In the genomic region with DNA sequence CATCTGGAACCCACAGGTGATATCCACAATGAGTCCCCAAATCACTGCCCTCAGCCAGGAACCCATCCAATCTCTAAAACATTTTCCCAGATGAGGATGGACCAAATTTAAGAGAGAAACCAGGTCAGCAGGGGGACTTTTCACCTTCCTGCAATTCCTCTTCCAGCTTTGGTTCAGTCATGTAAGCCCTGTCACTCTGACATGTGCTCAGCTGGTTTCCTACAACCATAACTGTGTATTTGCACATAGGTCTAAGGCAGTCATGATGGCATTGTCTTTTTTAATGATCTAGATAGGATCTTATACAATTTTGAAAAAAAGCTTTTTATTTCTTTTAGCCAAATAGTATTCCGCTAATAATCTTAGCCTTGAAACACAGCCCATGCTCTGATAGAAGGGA, we compare ENCODE assay signal across 19 cellular contexts. TPM values are rescaled to one million over a fixed set of nuclear protein-coding genes. Genes with fewer than 3 reads are reported as not detected.
"Had no signal": no experiment of that assay in that cellular context is flagged by ENCODE, and none has a peak within 500 bp of the region (broad histone marks: within the 10 kb centered on the region; RNA-seq: fewer than 3 reads in every experiment).

No MANE protein-coding gene starts in this region.

- ATAC-seq: activated CD8-positive, alpha-beta memory T cell treated with anti-CD3 and anti-CD28 coated beads, Interleukin-2, amount 10 ng/mL, durations not matched to agents 7 days and 5 days; gastroesophageal sphincter; heart right ventricle had no signal

- H3K27ac ChIP-seq: brain microvascular endothelial cell, coronary artery, heart right ventricle, prostate gland, right atrium auricular region had no signal

- H3K4me3 Mint-ChIP-seq: activated B cell treated with CpG ODN at 0.5 μM for 24 hours; activated CD4-positive, alpha-beta memory T cell treated with anti-CD3 and anti-CD28 coated beads for 36 hours; activated CD8-positive, alpha-beta memory T cell treated with anti-CD3 and anti-CD28 coated beads, Interleukin-2, amount 10 ng/mL, durations not matched to agents 7 days and 5 days; activated naive CD8-positive, alpha-beta T cell treated with anti-CD3 and anti-CD28 coated beads for 36 hours; immature natural killer cell; memory B cell had no signal

- H3K9me3 Mint-ChIP-seq: activated B cell treated with CpG ODN at 0.5 μM for 24 hours; activated CD4-positive, alpha-beta memory T cell treated with anti-CD3 and anti-CD28 coated beads for 36 hours; activated naive CD8-positive, alpha-beta T cell treated with anti-CD3 and anti-CD28 coated beads for 36 hours; immature natural killer cell; memory B cell had no signal

- H3K36me3 ChIP-seq: brain microvascular endothelial cell, esophagus muscularis mucosa, gastroesophageal sphincter, heart right ventricle, prostate gland, right atrium auricular region had no signal

- H3K4me1 ChIP-seq: prostate gland had no signal

- DNase-seq: activated B cell treated with CpG ODN at 0.5 μM for 24 hours; activated CD4-positive, alpha-beta memory T cell treated with anti-CD3 and anti-CD28 coated beads for 36 hours; activated CD4-positive, alpha-beta T cell treated with anti-CD3 and anti-CD28 coated beads for 4 hours; activated CD8-positive, alpha-beta memory T cell treated with anti-CD3 and anti-CD28 coated beads, Interleukin-2, amount 10 ng/mL, durations not matched to agents 7 days and 5 days; activated naive CD8-positive, alpha-beta T cell treated with anti-CD3 and anti-CD28 coated beads for 36 hours; brain microvascular endothelial cell; heart right ventricle; immature natural killer cell; kidney glomerular epithelial cell; stimulated activated CD4-positive, alpha-beta T cell treated with anti-CD3 and anti-CD28 coated beads, Interleukin-12 subunit alpha, Interleukin-12 subunit beta, amount 100 ng/mL, for 4 hours; stimulated activated CD4-positive, alpha-beta T cell treated with anti-CD3 and anti-CD28 coated beads, Interleukin-1b, Interleukin-23, amount 100 ng/mL, for 48 hours; stimulated activated CD8-positive, alpha-beta memory T cell treated with anti-CD3 and anti-CD28 coated beads, Interleukin-4, amount 100 ng/mL, for 48 hours; stimulated activated naive CD4-positive, alpha-beta T cell had no signal

- H3K27me3 ChIP-seq: brain microvascular endothelial cell, esophagus muscularis mucosa, gastroesophageal sphincter, right atrium auricular region had no signal

- H3K36me3 Mint-ChIP-seq: activated CD4-positive, alpha-beta memory T cell treated with anti-CD3 and anti-CD28 coated beads for 36 hours; activated CD8-positive, alpha-beta memory T cell treated with anti-CD3 and anti-CD28 coated beads, Interleukin-2, amount 10 ng/mL, durations not matched to agents 7 days and 5 days; activated naive CD8-positive, alpha-beta T cell treated with anti-CD3 and anti-CD28 coated beads for 36 hours; immature natural killer cell; memory B cell had no signal

- H3K27ac Mint-ChIP-seq: activated B cell treated with CpG ODN at 0.5 μM for 24 hours; activated CD4-positive, alpha-beta memory T cell treated with anti-CD3 and anti-CD28 coated beads for 36 hours; activated CD8-positive, alpha-beta memory T cell treated with anti-CD3 and anti-CD28 coated beads, Interleukin-2, amount 10 ng/mL, durations not matched to agents 7 days and 5 days; activated naive CD8-positive, alpha-beta T cell treated with anti-CD3 and anti-CD28 coated beads for 36 hours; immature natural killer cell; memory B cell had no signal

- H3K9me3 ChIP-seq: esophagus muscularis mucosa, gastroesophageal sphincter, heart right ventricle, prostate gland, right atrium auricular region had no signal

- H3K4me3 ChIP-seq: coronary artery, esophagus muscularis mucosa, gastroesophageal sphincter, heart right ventricle, prostate gland, right atrium auricular region had no signal

RNA-seq across cellular contexts. Expression of a gene that starts 6.5 kb away (rescaled TPM):
- total RNA-seq: activated B cell treated with CpG ODN at 0.5 μM for 24 hours; activated CD4-positive, alpha-beta memory T cell treated with anti-CD3 and anti-CD28 coated beads for 36 hours; activated CD8-positive, alpha-beta memory T cell treated with anti-CD3 and anti-CD28 coated beads, Interleukin-2, amount 10 ng/mL, durations not matched to agents 7 days and 5 days had no signal
